ENCODE assay signal across 19 cellular contexts in genomic region chrX:38409289-38409688, GRCh38.
DNase-seq lines count a peak whose midpoint lies in the region; ATAC-seq lines count a peak whose summit lies in the region.
"Had no signal": no experiment of that assay in that cellular context is flagged by ENCODE, and none has a peak within 500 bp of the region (broad histone marks: within the 10 kb centered on the region; RNA-seq: fewer than 3 reads in every experiment).

No MANE protein-coding gene starts in this region.

- H3K9me3 ChIP-seq in HAP-1 (no peaks in the 10 kb centered on the region), NT2/D1 (ENCODE audit: insufficient read depth, low read length) (no peaks in the 10 kb centered on the region)
- H3K9me3 ChIP-seq: BE2C had no signal

- no peak overlapping the region for H3K9ac ChIP-seq in NT2/D1 (ENCODE audit: insufficient read length, low read depth)

- H3K27me3 ChIP-seq in HAP-1 (ENCODE audit: low read depth) (0 out of 2 replicates have a peak, but pooled peaks cover 5% of the 10 kb centered on the region), NT2/D1 (ENCODE audit: insufficient read depth, insufficient read length) (no peaks in the 10 kb centered on the region)
- H3K27me3 ChIP-seq: BE2C had no signal

- no peak overlapping the region for H3K4me3 ChIP-seq in HAP-1
- no peak overlapping the region for H3K4me3 ChIP-seq in NT2/D1 (ENCODE audit: insufficient read length, low read depth)

- ATAC-seq in HG03139 (IDR thresholded peaks at IDR 0.05; ENCODE audit: unreplicated experiment) = no peak
- no peak for ATAC-seq in GM21447 (IDR thresholded peaks at IDR 0.05; ENCODE audit: unreplicated experiment)

- DNase-seq in COLO829 (ENCODE audit: low spot score) (peak; percentile 26), HAP-1 (ENCODE audit: low spot score in 2 of 2) (peak; percentile 3 to 51), NT2/D1 (ENCODE audit: low read depth, low spot score) (peak; percentile 46), islet precursor cell (peak; percentile 55), hippocampal formation (lab: John Stamatoyannopoulos, UW) (no peak)
- DNase-seq: BE2C; CD4-positive, alpha-beta memory T cell; DND-41; GF-D8; H9; IMR-90; Kasumi-1; MV-4-11; NCI-H1436; NCI-H2081; NCI-H446; Right ventricle myocardium superior had no signal

- no peaks in the 10 kb centered on the region for H3K4me1 ChIP-seq in HAP-1
- peaks cover 4% of the 10 kb centered on the region for H3K4me1 ChIP-seq in NT2/D1 (ENCODE audit: insufficient read depth, insufficient read length)
- H3K4me1 ChIP-seq: BE2C had no signal

- H3K36me3 ChIP-seq in HAP-1 (replicated peaks) = no peaks in the 10 kb centered on the region
- H3K36me3 ChIP-seq in NT2/D1 (ENCODE audit: insufficient read depth, insufficient read length, low read length) = no peaks in the 10 kb centered on the region
- H3K36me3 ChIP-seq: BE2C had no signal

- in situ Hi-C loops in HAP-1 (cut with MboI; ENCODE audit: low sequenced_read_pairs) = no loop called here

Comparison
In these comparisons a context has a peak if more than half of its experiments do, and no peak if none do; other contexts are left out.
1. DNase-seq: peak in COLO829 (single experiment), HAP-1 (2 of 2), NT2/D1 (single experiment) and islet precursor cell (single experiment); none in hippocampal formation (0 of 2).